Comparison of ENCODE assay signal across 22 cellular contexts in the genomic region with DNA sequence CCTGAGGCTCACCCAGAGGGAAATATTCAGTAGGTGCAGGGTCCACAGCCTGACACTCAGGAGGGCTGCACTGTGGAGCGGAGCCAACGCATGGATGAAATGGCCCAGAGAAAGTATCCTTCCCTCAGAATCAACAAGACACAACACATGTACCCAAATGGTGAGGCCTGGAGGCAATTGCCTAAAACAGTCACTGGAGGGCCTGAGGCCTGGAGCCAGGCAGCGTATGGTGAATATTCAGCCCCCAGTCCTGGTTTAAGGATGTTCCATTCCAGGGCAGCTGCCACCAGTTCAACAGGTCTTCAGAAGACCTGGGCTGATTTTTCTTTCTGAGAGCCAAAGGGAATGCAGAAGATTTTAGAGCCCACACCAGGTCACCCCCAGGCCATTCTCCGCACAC.
"Had no signal": no experiment of that assay in that cellular context is flagged by ENCODE, and none has a peak within 500 bp of the region (broad histone marks: within the 10 kb centered on the region; RNA-seq: fewer than 3 reads in every experiment).

No MANE protein-coding gene starts in this region.

- H3K9me3 ChIP-seq: pancreas, suprapubic skin, thyroid gland had no signal

- H3K36me3 ChIP-seq: heart left ventricle, pancreas, suprapubic skin, thyroid gland had no signal

- H3K9me3 Mint-ChIP-seq: type B pancreatic cell had no signal

- H3K27me3 Mint-ChIP-seq: progenitor cell of endocrine pancreas, type B pancreatic cell had no signal

- ATAC-seq: esophagus mucosa; heart left ventricle; left lobe of liver; pancreas; right cardiac atrium; stimulated activated naive CD8-positive, alpha-beta T cell treated with anti-CD3 and anti-CD28 coated beads, Interleukin-15, Interleukin-2, amounts not matched to agents 100 U/mL and 50 U/mL, for 24 hours had no signal

- DNase-seq: effector CD4-positive, alpha-beta T cell; heart left ventricle; hypothalamus; islet precursor cell; mammary epithelial cell; natural killer cell; occipital lobe; pancreas; right cardiac atrium; stimulated activated CD4-positive, alpha-beta T cell treated with anti-CD3 and anti-CD28 coated beads, Interleukin-4, amount 100 ng/mL, for 1 hour; stimulated activated CD8-positive, alpha-beta memory T cell treated with anti-CD3 and anti-CD28 coated beads, Interleukin-4, amount 100 ng/mL, for 48 hours; stimulated activated naive CD8-positive, alpha-beta T cell treated with anti-CD3 and anti-CD28 coated beads, Interleukin-15, Interleukin-2, amounts not matched to agents 100 U/mL and 50 U/mL, for 24 hours; thyroid gland had no signal

- H3K27ac ChIP-seq: coronary artery, heart left ventricle, pancreas, suprapubic skin, thyroid gland had no signal

- H3K4me3 Mint-ChIP-seq: mesothelial cell of epicardium; natural killer cell; neural crest cell; stimulated activated effector memory CD8-positive, alpha-beta T cell treated with anti-CD3 and anti-CD28 coated beads, Interleukin-12 subunit alpha, Interleukin-12 subunit beta, amount 100 ng/mL, for 72 hours; type B pancreatic cell had no signal

- H3K4me1 ChIP-seq: heart left ventricle, suprapubic skin, thyroid gland had no signal

- H3K4me3 ChIP-seq: coronary artery, heart left ventricle, pancreas, suprapubic skin, thyroid gland had no signal

- H3K27ac Mint-ChIP-seq: mesothelial cell of epicardium; natural killer cell; progenitor cell of endocrine pancreas; stimulated activated effector memory CD8-positive, alpha-beta T cell treated with anti-CD3 and anti-CD28 coated beads, Interleukin-12 subunit alpha, Interleukin-12 subunit beta, amount 100 ng/mL, for 72 hours; type B pancreatic cell had no signal

- H3K36me3 Mint-ChIP-seq: mesothelial cell of epicardium; natural killer cell; stimulated activated effector memory CD8-positive, alpha-beta T cell treated with anti-CD3 and anti-CD28 coated beads, Interleukin-12 subunit alpha, Interleukin-12 subunit beta, amount 100 ng/mL, for 72 hours; type B pancreatic cell had no signal

- H3K27me3 ChIP-seq: heart left ventricle, pancreas, suprapubic skin, thyroid gland had no signal

- H3K4me1 Mint-ChIP-seq: mesothelial cell of epicardium; natural killer cell; neural crest cell; stimulated activated effector memory CD8-positive, alpha-beta T cell treated with anti-CD3 and anti-CD28 coated beads, Interleukin-12 subunit alpha, Interleukin-12 subunit beta, amount 100 ng/mL, for 72 hours had no signal
